Comparison of ENCODE assay signal across 9 cellular contexts in genomic region chr10:3749597-3750351, GRCh38. TPM values are rescaled to one million over a fixed set of nuclear protein-coding genes. Genes with fewer than 3 reads are reported as not detected.
DNase-seq lines count a peak whose midpoint lies in the region; ATAC-seq lines count a peak whose summit lies in the region.
"Had no signal": no experiment of that assay in that cellular context is flagged by ENCODE, and none has a peak within 500 bp of the region (broad histone marks: within the 10 kb centered on the region; RNA-seq: fewer than 3 reads in every experiment).

No MANE protein-coding gene starts in this region.

- H3K9me3 Mint-ChIP-seq in naive thymus-derived CD4-positive, alpha-beta T cell = no peaks in the 10 kb centered on the region
- H3K9me3 Mint-ChIP-seq: activated naive CD4-positive, alpha-beta T cell treated with anti-CD3 and anti-CD28 coated beads, Interleukin-2, amount 50 U/mL, for 24 hours had no signal

- H3K9me3 ChIP-seq in naive thymus-derived CD4-positive, alpha-beta T cell (ENCODE audit: control insufficient read depth in 2 of 3, low read length in 3 of 3) = no peaks in the 10 kb centered on the region

- H3K27ac ChIP-seq in naive thymus-derived CD4-positive, alpha-beta T cell (ENCODE audit: low read depth, low read length) = no peak overlapping the region

- no peak overlapping the region for H3K4me3 Mint-ChIP-seq in naive thymus-derived CD4-positive, alpha-beta T cell
- H3K4me3 Mint-ChIP-seq: activated naive CD4-positive, alpha-beta T cell treated with anti-CD3 and anti-CD28 coated beads, Interleukin-2, amount 50 U/mL, for 24 hours had no signal

- peaks cover 0 to 24% (median 5%) of the 10 kb centered on the region in 7 donors for H3K4me1 Mint-ChIP-seq in naive thymus-derived CD4-positive, alpha-beta T cell

- peaks cover 0 to 3% (median 0%) of the 10 kb centered on the region in 5 donors for H3K27me3 Mint-ChIP-seq in naive thymus-derived CD4-positive, alpha-beta T cell
- H3K27me3 Mint-ChIP-seq: activated naive CD4-positive, alpha-beta T cell treated with anti-CD3 and anti-CD28 coated beads, Interleukin-2, amount 50 U/mL, for 24 hours had no signal

- no peak overlapping the region for H3K4me3 ChIP-seq in naive thymus-derived CD4-positive, alpha-beta T cell (ENCODE audit: low read length)

- H3K27ac Mint-ChIP-seq in naive thymus-derived CD4-positive, alpha-beta T cell = no peak overlapping the region
- H3K27ac Mint-ChIP-seq: activated naive CD4-positive, alpha-beta T cell treated with anti-CD3 and anti-CD28 coated beads, Interleukin-2, amount 50 U/mL, for 24 hours had no signal

- H3K36me3 Mint-ChIP-seq in naive thymus-derived CD4-positive, alpha-beta T cell = peaks cover 0 to 5% (median 0%) of the 10 kb centered on the region in 5 donors
- H3K36me3 Mint-ChIP-seq: activated naive CD4-positive, alpha-beta T cell treated with anti-CD3 and anti-CD28 coated beads, Interleukin-2, amount 50 U/mL, for 24 hours had no signal

- DNase-seq in COR-L47 (lab: John Stamatoyannopoulos, UW) (peak; percentile 33), ecto neural progenitor cell (ENCODE audit: low spot score) (peak; percentile 44), NCI-H187 treated with DMSO at 0.1 percent for 48 hours (lab: John Stamatoyannopoulos, UW) (no peak)
- no peak for DNase-seq in naive thymus-derived CD4-positive, alpha-beta T cell
- DNase-seq in stimulated activated CD4-positive, alpha-beta T cell treated with anti-CD3 and anti-CD28 coated beads, Interleukin-15, amount 100 ng/mL, for 24 hours = no peak

- H3K4me1 ChIP-seq in naive thymus-derived CD4-positive, alpha-beta T cell (ENCODE audit: control insufficient read depth in 2 of 2, insufficient read depth in 2 of 2, low read length in 2 of 2) = no peaks in the 10 kb centered on the region

- intact Hi-C loops in naive thymus-derived CD4-positive, alpha-beta T cell (cut with micrococcal nuclease) = no loop called here

- CTCF ChIA-PET in naive thymus-derived CD4-positive, alpha-beta T cell (lab: Charles Lee) = interaction anchor here (0.6 kb wide), 1 partner anchor 382 kb away, joined by 3 read pairs; no protein-coding TSS in a partner anchor

- ATAC-seq in HG03432 (IDR thresholded peaks at IDR 0.05; ENCODE audit: unreplicated experiment) (peak; percentile 61), GM21360 (IDR thresholded peaks at IDR 0.05; ENCODE audit: unreplicated experiment) (no peak), HG02623 (IDR thresholded peaks at IDR 0.05; ENCODE audit: unreplicated experiment) (no peak)
- peak; percentile 41 for ATAC-seq in naive thymus-derived CD4-positive, alpha-beta T cell

- no peaks in the 10 kb centered on the region for H3K27me3 ChIP-seq in naive thymus-derived CD4-positive, alpha-beta T cell (ENCODE audit: control insufficient read depth in 2 of 2, insufficient read depth in 2 of 2, low read length in 2 of 2)

- POLR2A ChIA-PET in naive thymus-derived CD4-positive, alpha-beta T cell (lab: Charles Lee) = interaction anchor here (0.7 kb wide), 1 partner anchor 442 kb away, joined by 3 read pairs; no protein-coding TSS in a partner anchor

- H3K36me3 ChIP-seq in naive thymus-derived CD4-positive, alpha-beta T cell (ENCODE audit: control insufficient read depth in 2 of 3, insufficient read depth in 3 of 3, low read length in 3 of 3) = no peaks in the 10 kb centered on the region

RNA-seq across cellular contexts. Expression of gene KLF6, which starts 35.2 kb away (rescaled TPM):
- 1,000 to 10,000 TPM in 1 of 5 experiments, 100 to 1,000 TPM in 4; 142 to 1,870 (median 168) TPM for total RNA-seq in naive thymus-derived CD4-positive, alpha-beta T cell
- polyA plus RNA-seq in naive thymus-derived CD4-positive, alpha-beta T cell = 100 to 1,000 TPM; 153 to 190 TPM

Comparison
In these comparisons a context has a peak if more than half of its experiments do, and no peak if none do; other contexts are left out.
1. DNase-seq: peak in COR-L47 (single experiment) and ecto neural progenitor cell (single experiment); none in naive thymus-derived CD4-positive, alpha-beta T cell (0 of 9), NCI-H187 treated with DMSO at 0.1 percent for 48 hours (single experiment) and stimulated activated CD4-positive, alpha-beta T cell treated with anti-CD3 and anti-CD28 coated beads, Interleukin-15, amount 100 ng/mL, for 24 hours (single experiment).
2. ATAC-seq: peak in HG03432 (single experiment) and naive thymus-derived CD4-positive, alpha-beta T cell (single experiment); none in GM21360 (single experiment) and HG02623 (single experiment).